ENCODE assay signal across 18 cellular contexts in the genomic region with DNA sequence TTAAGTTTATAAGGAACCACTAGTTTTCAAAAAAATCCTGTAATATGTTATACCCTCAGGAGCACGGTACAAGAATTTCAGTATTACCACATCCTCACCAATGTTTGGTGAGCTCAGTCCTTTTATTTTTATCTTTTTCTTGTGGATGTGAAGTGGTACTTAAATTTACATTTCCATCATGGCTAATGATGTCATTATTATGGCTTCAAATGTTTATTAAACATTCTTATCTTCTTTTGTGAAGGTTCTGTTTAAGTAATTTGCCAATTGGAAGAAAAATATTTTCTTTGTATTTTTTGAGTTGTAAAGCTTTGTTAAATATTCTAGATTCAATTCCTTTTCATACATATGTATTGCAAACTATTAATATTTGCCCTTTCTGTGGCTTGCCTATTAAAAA.
DNase-seq lines count a peak whose midpoint lies in the region; ATAC-seq, FAIRE-seq and TF ChIP-seq lines count a peak whose summit lies in the region.
"Had no signal": no experiment of that assay in that cellular context is flagged by ENCODE, and none has a peak within 500 bp of the region (broad histone marks: within the 10 kb centered on the region; RNA-seq: fewer than 3 reads in every experiment).

No MANE protein-coding gene starts in this region.

- H3K36me3 Mint-ChIP-seq in astrocyte (ENCODE audit: low read depth, unreplicated experiment): peaks cover 2% of the 10 kb centered on the region
- H3K36me3 Mint-ChIP-seq: CD4-positive, CD25-positive, alpha-beta regulatory T cell; CD8-positive, alpha-beta memory T cell had no signal

- no peaks in the 10 kb centered on the region for H4K20me1 ChIP-seq in astrocyte (ENCODE audit: insufficient read depth, low read length)

- POLR2A ChIA-PET in HEK293 (lab: Yijun Ruan, JAX): no interaction called here

- no peak for ATAC-seq in right cardiac atrium
- ATAC-seq in Right ventricle myocardium inferior: no peak
- ATAC-seq in sciatic nerve: no peak
- ATAC-seq: K562 had no signal

- FAIRE-seq in astrocyte (lab: Jason Lieb, UNC): no peak
- FAIRE-seq: G401.6, GM12891, GM19239, H1, K562 had no signal

- 63% methylated on average over 1 of the region's 1 CpG for WGBS in right cardiac atrium

- intact Hi-C loops in right cardiac atrium (cut with DNase I): no loop called here
- intact Hi-C loops in Right ventricle myocardium inferior (cut with DNase I): no loop called here
- intact Hi-C loops in sciatic nerve (cut with DNase I): no loop called here

- no peaks in the 10 kb centered on the region for H3K4me1 Mint-ChIP-seq in astrocyte (ENCODE audit: low read depth, unreplicated experiment)
- H3K4me1 Mint-ChIP-seq: CD4-positive, CD25-positive, alpha-beta regulatory T cell; CD8-positive, alpha-beta memory T cell had no signal

- no peak overlapping the region for H3K4me2 ChIP-seq in astrocyte (ENCODE audit: low read length)

- no peak overlapping the region for H2AFZ ChIP-seq in astrocyte (ENCODE audit: low read depth, low read length)

- H3K27ac ChIP-seq in right cardiac atrium (ENCODE audit: low read length) (no peak overlapping the region), HEK293 (ENCODE audit: extremely low read depth, low read depth, low read length) (no peak overlapping the region), astrocyte (ENCODE audit: low read depth, low read length) (no peak overlapping the region)

- H3K27me3 Mint-ChIP-seq in astrocyte (ENCODE audit: low read depth, unreplicated experiment): no peaks in the 10 kb centered on the region

- no peaks in the 10 kb centered on the region for H3K79me2 ChIP-seq in astrocyte (ENCODE audit: insufficient read depth, low read length)

- DNase-seq in right cardiac atrium (no peak), Right ventricle myocardium inferior (ENCODE audit: missing footprints) (no peak), astrocyte (ENCODE audit: low read depth) (peak; percentile 9), SHP77 (lab: John Stamatoyannopoulos, UW) (no peak), sciatic nerve (ENCODE audit: low spot score) (no peak)
- DNase-seq: ACHN; BE2C; C1 segment of cervical spinal cord; CD4-positive, CD25-positive, alpha-beta regulatory T cell; CD8-positive, alpha-beta memory T cell; COR-L47 had no signal

- peak overlapping the region; percentile 20 for H3K4me3 ChIP-seq in right cardiac atrium (ENCODE audit: low read length)
- no peak overlapping the region for H3K4me3 ChIP-seq in HEK293 (ENCODE audit: low read depth, low read length)
- no peak overlapping the region for H3K4me3 ChIP-seq in astrocyte (ENCODE audit: insufficient read depth, low read depth, low read length)
- H3K4me3 ChIP-seq: HAP-1, K562 had no signal

- H3K27me3 ChIP-seq in right cardiac atrium (ENCODE audit: control insufficient read depth, insufficient read depth) (no peaks in the 10 kb centered on the region), astrocyte (ENCODE audit: insufficient read depth, low read length) (no peaks in the 10 kb centered on the region)
- H3K27me3 ChIP-seq: BE2C had no signal

- H3K4me1 ChIP-seq in right cardiac atrium (ENCODE audit: control insufficient read depth, insufficient read depth, low read length) (no peaks in the 10 kb centered on the region), HEK293 (ENCODE audit: control insufficient read depth, insufficient read depth, low read length) (no peaks in the 10 kb centered on the region), astrocyte (ENCODE audit: insufficient read depth, low read length) (no peaks in the 10 kb centered on the region)
- H3K4me1 ChIP-seq: BE2C had no signal

- no peak overlapping the region for H3K9ac ChIP-seq in astrocyte (ENCODE audit: low read length)

- H3K4me3 Mint-ChIP-seq in astrocyte (ENCODE audit: unreplicated experiment): no peak overlapping the region
- H3K4me3 Mint-ChIP-seq: CD4-positive, CD25-positive, alpha-beta regulatory T cell; CD8-positive, alpha-beta memory T cell had no signal

- no peak overlapping the region for H3K27ac Mint-ChIP-seq in astrocyte (ENCODE audit: unreplicated experiment)
- H3K27ac Mint-ChIP-seq: CD4-positive, CD25-positive, alpha-beta regulatory T cell; CD8-positive, alpha-beta memory T cell had no signal

- H3K9me3 ChIP-seq in right cardiac atrium (ENCODE audit: control insufficient read depth, low read length) (no peaks in the 10 kb centered on the region), HEK293 (ENCODE audit: control insufficient read depth, insufficient read depth, low read depth, low read length) (no peaks in the 10 kb centered on the region), astrocyte (ENCODE audit: insufficient read depth, low read depth, low read length) (no peaks in the 10 kb centered on the region)
- H3K9me3 ChIP-seq: BE2C, HAP-1 had no signal

- TF ChIP-seq CTCF in HEK293 (tag by site-specific recombination; IDR thresholded peaks at IDR 0.05) (no peak), astrocyte (IDR thresholded peaks at IDR 0.05; ENCODE audit: insufficient read depth, low read depth, low read length) (no peak)

- H3K36me3 ChIP-seq in HEK293 (ENCODE audit: control insufficient read depth in 2 of 2, insufficient read depth in 1 of 2, low read length in 2 of 2) (no peaks in the 10 kb centered on the region), astrocyte (ENCODE audit: insufficient read depth, low read length) (no peaks in the 10 kb centered on the region)
- H3K36me3 ChIP-seq: BE2C, HAP-1 had no signal

- H3K9me3 Mint-ChIP-seq in astrocyte (ENCODE audit: unreplicated experiment): peaks cover 6% of the 10 kb centered on the region

- CTCF ChIA-PET in HEK293 (lab: Yijun Ruan, JAX): interaction anchor here (1.1 kb wide), 1 partner anchor 13 kb away, joined by 4 read pairs; no protein-coding TSS in a partner anchor

TF ChIP-seq in HEK293, 187 proteins besides CTCF, POLR2A, EP300 and RAD21:
- TF ChIP-seq ZNF404 (tag by site-specific recombination; IDR thresholded peaks at IDR 0.05): no peak
- no peak for TF ChIP-seq ZNF510 (tag by site-specific recombination; IDR thresholded peaks at IDR 0.05; ENCODE audit: insufficient replicate concordance)
- no peak for TF ChIP-seq ZBTB17 (tag by site-specific recombination; IDR thresholded peaks at IDR 0.05)
- TF ChIP-seq ZNF837 (tag by site-specific recombination; IDR thresholded peaks at IDR 0.05): no peak
- TF ChIP-seq, protein P1, sequence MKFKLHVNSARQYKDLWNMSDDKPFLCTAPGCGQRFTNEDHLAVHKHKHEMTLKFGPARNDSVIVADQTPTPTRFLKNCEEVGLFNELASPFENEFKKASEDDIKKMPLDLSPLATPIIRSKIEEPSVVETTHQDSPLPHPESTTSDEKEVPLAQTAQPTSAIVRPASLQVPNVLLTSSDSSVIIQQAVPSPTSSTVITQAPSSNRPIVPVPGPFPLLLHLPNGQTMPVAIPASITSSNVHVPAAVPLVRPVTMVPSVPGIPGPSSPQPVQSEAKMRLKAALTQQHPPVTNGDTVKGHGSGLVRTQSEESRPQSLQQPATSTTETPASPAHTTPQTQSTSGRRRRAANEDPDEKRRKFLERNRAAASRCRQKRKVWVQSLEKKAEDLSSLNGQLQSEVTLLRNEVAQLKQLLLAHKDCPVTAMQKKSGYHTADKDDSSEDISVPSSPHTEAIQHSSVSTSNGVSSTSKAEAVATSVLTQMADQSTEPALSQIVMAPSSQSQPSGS (tag by site-specific recombination; IDR thresholded peaks at IDR 0.05; ENCODE audit: low read depth): peak; percentile 83
- TF ChIP-seq ZBTB7A (tag by site-specific recombination; IDR thresholded peaks at IDR 0.05; ENCODE audit: low read depth): no peak
- TF ChIP-seq ZNF426 (tag by site-specific recombination; IDR thresholded peaks at IDR 0.05): no peak
